16 cellular contexts compared by ENCODE assay signal in genomic region chr4:94461506-94461905, GRCh38.
"Had no signal": no experiment of that assay in that cellular context is flagged by ENCODE, and none has a peak within 500 bp of the region (broad histone marks: within the 10 kb centered on the region; RNA-seq: fewer than 3 reads in every experiment).

No MANE protein-coding gene starts in this region.

- H3K36me3 Mint-ChIP-seq: activated naive CD4-positive, alpha-beta T cell treated with anti-CD3 and anti-CD28 coated beads, Interleukin-2, amount 50 U/mL, for 72 hours had no signal

- H3K27ac ChIP-seq: adrenal gland, esophagus squamous epithelium had no signal

- H3K4me3 ChIP-seq: adrenal gland, esophagus squamous epithelium, transverse colon had no signal

- H3K27me3 Mint-ChIP-seq: memory B cell; naive thymus-derived CD8-positive, alpha-beta T cell; T-cell had no signal

- H3K27ac Mint-ChIP-seq: activated naive CD4-positive, alpha-beta T cell treated with anti-CD3 and anti-CD28 coated beads, Interleukin-2, amount 50 U/mL, for 72 hours; activated T-cell treated with anti-CD3 and anti-CD28 coated beads, Interleukin-2, amount 50 U/mL, for 72 hours; memory B cell; naive thymus-derived CD8-positive, alpha-beta T cell; T-cell had no signal

- H3K27me3 ChIP-seq: adrenal gland, esophagus squamous epithelium, transverse colon had no signal

- H3K4me3 Mint-ChIP-seq: activated T-cell treated with anti-CD3 and anti-CD28 coated beads, Interleukin-2, amount 50 U/mL, for 72 hours; memory B cell; naive thymus-derived CD8-positive, alpha-beta T cell; T-cell had no signal

- DNase-seq: activated effector memory CD4-positive, alpha-beta T cell treated with anti-CD3 and anti-CD28 coated beads, Interleukin-2, amount 50 U/mL, for 16 hours; activated T-cell treated with anti-CD3 and anti-CD28 coated beads, Interleukin-2, amount 50 U/mL, for 72 hours; adrenal gland; dermis blood vessel endothelial cell; effector memory CD4-positive, alpha-beta T cell; esophagus squamous epithelium; hypothalamus; naive thymus-derived CD8-positive, alpha-beta T cell; SK-N-SH; stimulated activated naive CD8-positive, alpha-beta T cell treated with anti-CD3 and anti-CD28 coated beads, Interleukin-15, Interleukin-2, amounts not matched to agents 100 U/mL and 50 U/mL, for 24 hours; substantia nigra; T-cell; transverse colon had no signal

- H3K9me3 Mint-ChIP-seq: activated naive CD4-positive, alpha-beta T cell treated with anti-CD3 and anti-CD28 coated beads, Interleukin-2, amount 50 U/mL, for 72 hours; activated T-cell treated with anti-CD3 and anti-CD28 coated beads, Interleukin-2, amount 50 U/mL, for 72 hours; memory B cell; naive thymus-derived CD8-positive, alpha-beta T cell; T-cell had no signal

- ATAC-seq: activated CD4-positive, CD25-positive, alpha-beta regulatory T cell treated with anti-CD3 and anti-CD28 coated beads, Interleukin-2, amount 50 U/mL, for 24 hours; activated naive CD4-positive, alpha-beta T cell treated with anti-CD3 and anti-CD28 coated beads, Interleukin-2, amount 50 U/mL, for 72 hours; activated T-cell treated with anti-CD3 and anti-CD28 coated beads, Interleukin-2, amount 50 U/mL, for 72 hours; naive thymus-derived CD8-positive, alpha-beta T cell; stimulated activated naive CD8-positive, alpha-beta T cell treated with anti-CD3 and anti-CD28 coated beads, Interleukin-15, Interleukin-2, amounts not matched to agents 100 U/mL and 50 U/mL, for 24 hours; T-cell had no signal

- H3K9me3 ChIP-seq: adrenal gland, esophagus squamous epithelium, SK-N-SH, transverse colon had no signal

- H3K36me3 ChIP-seq: transverse colon had no signal
